8 cellular contexts compared by ENCODE assay signal in genomic region chr9:109401169-109401989, GRCh38.
DNase-seq lines count a peak whose midpoint lies in the region; ATAC-seq, FAIRE-seq and TF ChIP-seq lines count a peak whose summit lies in the region.

No MANE protein-coding gene starts in this region.

- no peaks in the 10 kb centered on the region; the same call in 1 of the 2 replicates for H3K9me3 ChIP-seq in DOHH2 (ENCODE audit: control insufficient read depth, insufficient read depth, low read length)
- no peaks in the 10 kb centered on the region for H3K9me3 ChIP-seq in keratinocyte (ENCODE audit: control insufficient read depth, low read depth, low read length)

- H3K9me1 ChIP-seq in keratinocyte (ENCODE audit: control insufficient read depth, extremely low read depth, insufficient read depth, low read length) = no peaks in the 10 kb centered on the region

- H3K9me2 ChIP-seq in DOHH2 (replicated peaks; ENCODE audit: control insufficient read depth, low read length) = no peaks in the 10 kb centered on the region

- peak; percentile 53 for FAIRE-seq in keratinocyte (lab: Jason Lieb, UNC)

- H4K20me1 ChIP-seq in DOHH2 (ENCODE audit: control insufficient read depth, insufficient read depth, low read depth, low read length) (no peaks in the 10 kb centered on the region), keratinocyte (ENCODE audit: control insufficient read depth, extremely low read depth, insufficient read depth, low read length) (no peaks in the 10 kb centered on the region)

- H3K4me1 ChIP-seq in DOHH2 (ENCODE audit: control insufficient read depth, low read length) (no peaks in the 10 kb centered on the region), keratinocyte (ENCODE audit: control insufficient read depth, extremely low read depth, insufficient read depth, low read length) (no peaks in the 10 kb centered on the region)

- no peak overlapping the region for H3K4me3 ChIP-seq in DOHH2 (ENCODE audit: low read length)
- H3K4me3 ChIP-seq in keratinocyte (ENCODE audit: control insufficient read depth in 2 of 3, extremely low read depth in 1 of 3, insufficient read depth in 2 of 3, low read depth in 1 of 3, low read length in 3 of 3) = no peak overlapping the region

- dilution Hi-C loops in keratinocyte (cut with MboI; ENCODE audit: extremely low pct_ligation_motif_present, low sequenced_read_pairs) = no loop called here

- no peak overlapping the region for H3K27ac ChIP-seq in 22Rv1
- H3K27ac ChIP-seq in DOHH2 (ENCODE audit: low read depth, low read length) = no peak overlapping the region
- H3K27ac ChIP-seq in keratinocyte (ENCODE audit: control insufficient read depth, insufficient read depth, low read length) = no peak overlapping the region
- no peak overlapping the region for H3K27ac ChIP-seq in substantia nigra (ENCODE audit: low read depth, low read length, poor library complexity, severe bottlenecking)

- H3K9ac ChIP-seq in keratinocyte (ENCODE audit: control insufficient read depth, extremely low read depth, insufficient read depth, low read length) = no peak overlapping the region

- H3K36me3 ChIP-seq in DOHH2 (ENCODE audit: control insufficient read depth, low read length) (no peaks in the 10 kb centered on the region), keratinocyte (ENCODE audit: control insufficient read depth in 2 of 2, extremely low read depth in 1 of 2, insufficient read depth in 2 of 2, low read length in 2 of 2) (peaks cover 33% of the 10 kb centered on the region in 2 experiments)

- H3K27me3 ChIP-seq in DOHH2 (ENCODE audit: control insufficient read depth, low read length) (peaks cover 32% of the 10 kb centered on the region), keratinocyte (ENCODE audit: control insufficient read depth, extremely low read depth, insufficient read depth, low read length) (no peaks in the 10 kb centered on the region)

- TF ChIP-seq CTCF in 22Rv1 (IDR thresholded peaks at IDR 0.05) = peak; percentile 94
- TF ChIP-seq CTCF in DOHH2 (IDR thresholded peaks at IDR 0.05; ENCODE audit: low read depth, low read length, poor library complexity, severe bottlenecking) = peak; percentile 92
- peak; percentile 81 to 93 (median 83) for TF ChIP-seq CTCF in keratinocyte (optimal IDR thresholded peaks at IDR 0.05 in 1 of 3, IDR thresholded peaks at IDR 0.05 in 1 of 3, conservative IDR thresholded peaks at IDR 0.05 in 1 of 3; ENCODE audit: extremely low read depth in 1 of 3, insufficient read depth in 2 of 3, low read length in 3 of 3)

- peak; percentile 36 for ATAC-seq in HG02852 (IDR thresholded peaks at IDR 0.05; ENCODE audit: unreplicated experiment)

- H2AFZ ChIP-seq in keratinocyte (ENCODE audit: control insufficient read depth, low read length) = no peak overlapping the region

- no peaks in the 10 kb centered on the region for H3F3A ChIP-seq in DOHH2 (ENCODE audit: control insufficient read depth, insufficient read depth)

- DNase-seq in NCI-H524 (lab: John Stamatoyannopoulos, UW) (peak; percentile 69 to 88), astrocyte of the hippocampus (ENCODE audit: low read depth, low spot score) (peak; percentile 79), keratinocyte (ENCODE audit: low read depth, low spot score) (peak; percentile 11), substantia nigra (lab: John Stamatoyannopoulos, UW) (peak in 25 of 49 donors; percentile 3 to 38 (median 16)), posterior vena cava (ENCODE audit: low spot score) (no peak)

- intact Hi-C loops in posterior vena cava (cut with DNase I) = no loop called here

- H3K79me2 ChIP-seq in DOHH2 (ENCODE audit: control insufficient read depth, low read length) (no peaks in the 10 kb centered on the region), keratinocyte (ENCODE audit: control insufficient read depth, insufficient read depth, low read length) (no peaks in the 10 kb centered on the region)

- H3K4me2 ChIP-seq in DOHH2 (ENCODE audit: low read length) (no peak overlapping the region), keratinocyte (ENCODE audit: control insufficient read depth, extremely low read depth, insufficient read depth, low read depth, low read length) (no peak overlapping the region)
